ENCODE assay signal across 23 cellular contexts in the genomic region with DNA sequence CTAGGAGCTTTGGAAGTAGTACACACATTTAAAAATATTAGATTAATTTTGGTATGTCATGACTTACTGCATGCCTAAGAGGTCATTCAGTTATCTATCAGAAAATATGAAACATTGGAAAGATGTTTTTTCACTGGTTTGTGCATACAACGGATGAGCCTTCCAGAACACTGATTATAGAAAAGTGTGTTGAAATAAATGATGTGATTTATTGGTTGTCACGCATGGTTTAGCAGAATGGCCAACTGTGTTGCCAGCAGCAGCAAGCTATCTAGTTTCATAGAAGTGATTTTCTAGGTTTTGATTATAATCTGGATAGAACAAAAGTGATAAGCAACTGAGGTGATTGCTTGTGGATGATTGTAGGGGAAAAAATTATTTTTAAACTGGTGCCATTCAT.
"Had no signal": no experiment of that assay in that cellular context is flagged by ENCODE, and none has a peak within 500 bp of the region (broad histone marks: within the 10 kb centered on the region; RNA-seq: fewer than 3 reads in every experiment).

No MANE protein-coding gene starts in this region.

- H3K36me3 ChIP-seq: ovary had no signal

- ATAC-seq: activated CD4-positive, alpha-beta T cell treated with anti-CD3 and anti-CD28 coated beads for 36 hours; body of pancreas; left lung; mucosa of descending colon; psoas muscle; right lobe of liver; WTC11 had no signal

- H3K4me1 ChIP-seq: body of pancreas, left lung, neural progenitor cell, psoas muscle, right lobe of liver, tibial nerve had no signal

- FAIRE-seq: colon, keratinocyte, small intestine, urothelium cell line had no signal

- H3K9me3 ChIP-seq: body of pancreas, left lung, mucosa of descending colon, ovary, psoas muscle, right lobe of liver, tibial nerve had no signal

- DNase-seq: activated CD4-positive, alpha-beta memory T cell treated with anti-CD3 and anti-CD28 coated beads for 36 hours; activated CD4-positive, alpha-beta T cell treated with anti-CD3 and anti-CD28 coated beads for 36 hours; activated naive CD8-positive, alpha-beta T cell treated with anti-CD3 and anti-CD28 coated beads for 36 hours; body of pancreas; caudate nucleus; endodermal cell; hypothalamus; left lung; mucosa of descending colon; naive B cell; ovary; psoas muscle; right lobe of liver; small intestine; stimulated activated CD4-positive, alpha-beta T cell treated with anti-CD3 and anti-CD28 coated beads, Interleukin-15, amount 100 ng/mL, for 24 hours; stimulated activated CD4-positive, alpha-beta T cell treated with anti-CD3 and anti-CD28 coated beads, Interleukin-2, amount 100 ng/mL, for 48 hours had no signal

- H3K27me3 ChIP-seq: body of pancreas, left lung, neural progenitor cell, ovary, right lobe of liver, tibial nerve had no signal

- H3K4me3 ChIP-seq: body of pancreas, left lung, mucosa of descending colon, neural progenitor cell, ovary, psoas muscle, right lobe of liver, tibial nerve had no signal

- H3K4me2 ChIP-seq: neural progenitor cell had no signal

- H3K27ac ChIP-seq: body of pancreas, epithelial cell of prostate, left lung, neural progenitor cell, ovary, psoas muscle, right lobe of liver, tibial nerve had no signal

- H3K9ac ChIP-seq: neural progenitor cell had no signal

- H2AFZ ChIP-seq: neural progenitor cell had no signal
